9 cellular contexts compared by ENCODE assay signal in the genomic region with DNA sequence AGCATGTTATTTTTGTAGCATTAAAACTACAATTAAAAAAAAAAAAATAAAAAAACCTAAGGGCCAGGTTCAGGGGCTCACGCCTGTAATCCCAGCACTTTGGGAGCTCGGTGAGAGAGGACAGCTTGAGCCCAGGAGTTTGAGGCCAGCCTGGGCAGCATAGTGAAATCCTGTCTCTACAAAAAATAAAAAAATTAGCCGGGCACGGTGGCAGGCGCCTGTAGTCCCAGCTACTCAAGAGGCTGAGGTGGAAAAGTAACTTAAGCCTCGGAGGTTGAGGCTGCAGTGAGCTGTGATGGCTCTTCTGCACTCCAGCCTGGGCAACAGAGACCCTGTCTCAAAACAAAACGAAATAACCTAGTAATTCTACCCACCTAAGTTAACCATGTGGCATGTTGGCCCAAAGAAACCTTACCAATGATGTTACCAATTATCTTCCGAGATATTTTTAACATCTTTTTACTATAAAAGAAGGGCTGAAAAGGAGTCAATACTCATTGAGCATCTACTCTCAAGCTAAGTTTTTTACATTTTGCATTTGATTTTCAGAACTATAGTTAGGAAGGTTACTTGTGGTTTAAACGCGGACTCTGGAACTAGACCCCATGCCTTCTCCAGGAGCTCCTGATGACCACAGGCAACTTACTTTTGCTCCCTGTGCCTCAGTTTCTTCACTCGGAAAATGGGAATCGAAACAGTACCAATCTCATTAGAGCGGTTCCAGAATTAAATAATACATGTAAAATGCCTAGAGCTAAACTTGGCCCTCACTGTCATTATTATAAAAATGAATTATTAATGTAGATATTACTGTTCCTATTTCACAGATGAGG. TPM values are rescaled to one million over a fixed set of nuclear protein-coding genes. Genes with fewer than 3 reads are reported as not detected.
DNase-seq lines count a peak whose midpoint lies in the region; ATAC-seq, FAIRE-seq and TF ChIP-seq lines count a peak whose summit lies in the region.
"Had no signal": no experiment of that assay in that cellular context is flagged by ENCODE, and none has a peak within 500 bp of the region (broad histone marks: within the 10 kb centered on the region; RNA-seq: fewer than 3 reads in every experiment).

No MANE protein-coding gene starts in this region.

- intact Hi-C loops in cardiac septum (cut with DNase I) = loop anchor here (5.0 kb wide), 1 partner anchor 579 kb away; no protein-coding TSS in a partner anchor
- intact Hi-C loops in GM12878 (cut with micrococcal nuclease; ENCODE audit: unreplicated experiment) = no loop called here

- H3K9me3 ChIP-seq in cardiac muscle cell (ENCODE audit: low read depth) (no peaks in the 10 kb centered on the region), GM12878 (replicated peaks; ENCODE audit: control insufficient read depth, insufficient read depth, low read length) (no peaks in the 10 kb centered on the region), lung (ENCODE audit: control insufficient read depth in 2 of 2, insufficient read depth in 1 of 2, low read length in 1 of 2) (no peaks in the 10 kb centered on the region)

- H3K79me2 ChIP-seq in GM12878 (ENCODE audit: control insufficient read depth, insufficient read depth, low read length) = peaks cover 42% of the 10 kb centered on the region

- H3K27me3 ChIP-seq in cardiac muscle cell (no peaks in the 10 kb centered on the region), GM12878 (replicated peaks in 1 of 2; ENCODE audit: control insufficient read depth in 2 of 2, insufficient read depth in 2 of 2, low read length in 1 of 2) (no peaks in the 10 kb centered on the region), lung (ENCODE audit: control insufficient read depth, insufficient read depth) (no peaks in the 10 kb centered on the region)

- TF ChIP-seq CTCF in cardiac muscle cell (IDR thresholded peaks at IDR 0.05; ENCODE audit: low read depth, low read length) (no peak), GM12878 (IDR thresholded peaks at IDR 0.05 in 2 of 3, conservative IDR thresholded peaks at IDR 0.05 in 1 of 3; ENCODE audit: control insufficient read depth in 2 of 3, extremely low read depth in 1 of 3, insufficient read depth in 1 of 3, low read depth in 3 of 3, low read length in 3 of 3) (no peak), lung (IDR thresholded peaks at IDR 0.05; ENCODE audit: control extremely low read depth, extremely low read depth) (no peak)

- FAIRE-seq in GM12878 (lab: Jason Lieb, UNC) = no peak
- FAIRE-seq: TTC549 had no signal

- H3K27ac ChIP-seq in cardiac muscle cell = peak overlapping the region; percentile 13
- H3K27ac ChIP-seq in GM12878 (ENCODE audit: control insufficient read depth, insufficient read depth) = peak overlapping the region; percentile 22
- H3K27ac ChIP-seq in lung (ENCODE audit: low read depth in 1 of 2, low read length in 1 of 2) = peak overlapping the region; percentile 79 to 100
- H3K27ac ChIP-seq in urinary bladder (ENCODE audit: low read depth) = no peak overlapping the region

- 54% methylated on average over 13 of the region's 13 CpGs for WGBS in GM12878 (ENCODE audit: insufficient coverage, insufficient replicate concordance, low lambda C conversion rate, missing lambda C conversion rate)
- WGBS in lung, 2 donors = 27 to 54% methylated on average over 13 of the region's 13 CpGs
- WGBS in urinary bladder = 15% methylated on average over 13 of the region's 13 CpGs

- no peak for TF ChIP-seq EP300 in GM12878 (IDR thresholded peaks at IDR 0.05; ENCODE audit: borderline replicate concordance in 1 of 2, control insufficient read depth in 1 of 2, low read depth in 2 of 2, low read length in 2 of 2)

- no peak for TF ChIP-seq RAD21 in GM12878 (IDR thresholded peaks at IDR 0.05; ENCODE audit: insufficient read depth, low read depth, low read length)

- peak overlapping the region; percentile 68 for H3K9ac ChIP-seq in GM12878 (ENCODE audit: control insufficient read depth, insufficient read depth, low read length)

- H2AFZ ChIP-seq in GM12878 (ENCODE audit: control insufficient read depth, low read depth, low read length) = peak overlapping the region; percentile 81

- POLR2A ChIA-PET in GM12878 (lab: Charles Lee) = interaction anchor here (0.7 kb wide), 1 partner anchor 15 kb away, joined by 3 read pairs; no protein-coding TSS in a partner anchor

- no peaks in the 10 kb centered on the region for H4K20me1 ChIP-seq in GM12878 (ENCODE audit: control insufficient read depth, insufficient read depth)

- H3K4me1 ChIP-seq in cardiac muscle cell (ENCODE audit: low read depth) = peaks cover 43% of the 10 kb centered on the region
- peaks cover 16% of the 10 kb centered on the region for H3K4me1 ChIP-seq in GM12878 (ENCODE audit: control insufficient read depth, insufficient read depth, low read length)
- H3K4me1 ChIP-seq in lung (ENCODE audit: control insufficient read depth in 2 of 2, insufficient read depth in 2 of 2, low read length in 2 of 2) = peaks cover 6 to 12% of the 10 kb centered on the region in 2 donors
- no peaks in the 10 kb centered on the region for H3K4me1 ChIP-seq in urinary bladder (ENCODE audit: insufficient read depth)

- ATAC-seq in GM12878 (no peak), lung (ENCODE audit: insufficient read depth, low FRiP score) (no peak), GM19395 (IDR thresholded peaks at IDR 0.05; ENCODE audit: unreplicated experiment) (no peak)

- SMC1A ChIA-PET in GM12878 (lab: Charles Lee; ENCODE audit: uncharacterized antibody, unreplicated experiment) = interaction anchor here (0.6 to 1.4 kb wide), 2 partner anchors 53 to 108 kb away, joined by 3 to 6 read pairs; no protein-coding TSS in a partner anchor

- TF ChIP-seq POLR2A in GM12878 (IDR thresholded peaks at IDR 0.05; ENCODE audit: low read depth, low read length) = no peak

- BruUV-seq in GM12878 (replicated peaks; lab: Mats Ljungman, UMichigan) = no TSS peak

- DNase-seq in cardiac muscle cell (ENCODE audit: low read depth in 1 of 2, low spot score in 1 of 2) (no peak), cardiac septum (ENCODE audit: low spot score) (no peak), GM12878 (ENCODE audit: low read depth, low spot score) (no peak), lung (ENCODE audit: low spot score) (no peak), iPS-NIHi11 (ENCODE audit: low spot score) (no peak), cerebellum (ENCODE audit: low spot score) (no peak)

- H3K36me3 ChIP-seq in cardiac muscle cell (no peaks in the 10 kb centered on the region), GM12878 (ENCODE audit: control insufficient read depth in 2 of 2, insufficient read depth in 2 of 2, low read length in 1 of 2) (no peaks in the 10 kb centered on the region), lung (ENCODE audit: control insufficient read depth in 2 of 2, insufficient read depth in 2 of 2, low read length in 2 of 2) (peaks cover 0 to 1% of the 10 kb centered on the region in 2 donors), urinary bladder (ENCODE audit: insufficient read depth) (no peaks in the 10 kb centered on the region)

- in situ Hi-C loops in GM12878 (cut with MboI) = no loop called here

- RAD21 ChIA-PET in GM12878 (lab: Charles Lee; ENCODE audit: unreplicated experiment) = no interaction called here

- CTCF ChIA-PET in GM12878 (lab: Yijun Ruan, JAX) = interaction anchor here (0.9 to 1.5 kb wide), 2 partner anchors 25 to 32 kb away, joined by 3 to 4 read pairs; no protein-coding TSS in a partner anchor

- H3K4me2 ChIP-seq in GM12878 (ENCODE audit: control insufficient read depth, insufficient read depth) = peak overlapping the region; percentile 92

- H3K4me3 ChIP-seq in cardiac muscle cell (peak overlapping the region; percentile 95), GM12878 (peak overlapping the region; percentile 80), lung (peak overlapping the region; percentile 45), urinary bladder (ENCODE audit: low read depth, low read length) (peak overlapping the region; percentile 100)

TF ChIP-seq in GM12878, 131 proteins besides CTCF, POLR2A, EP300 and RAD21:
- TF ChIP-seq MTA3 (IDR thresholded peaks at IDR 0.05; ENCODE audit: borderline replicate concordance, low read length) = no peak
TF ChIP-seq in GM12878: peak in this region for 0.

RNA-seq across cellular contexts. Expression of a gene that starts 1.4 kb away (rescaled TPM):
- total RNA-seq in cardiac muscle cell (490 and 576 TPM in 2 replicates), cardiac septum (715 TPM), GM12878 (2014; rRNA removed) (7.9 and 10.1 TPM in 2 replicates), GM12878 (2014; rRNA removed; fragmentation: Illumina TruSeq; extraction: Trizol) (10.7 and 11.0 TPM in 2 replicates), GM12878 (2021) (9.8 and 11.4 TPM in 2 replicates), lung (100 to 1,000 TPM; 375 to 445 TPM), urinary bladder (1,010 TPM), cerebellum (82.6 TPM)
- polyA plus RNA-seq in cardiac muscle cell (321 and 326 TPM in 2 replicates), GM12878 (2011; rRNA removed) (20.7 and 33.0 TPM in 2 replicates), GM12878 (2014; fragmentation: Illumina TruSeq; extraction: Trizol) (9.7 and 12.6 TPM in 2 replicates), GM12878 (2014; fragmentation: Nextera tagmentation; extraction: Ambion mirVana) (1 to 10 TPM; 2.8 to 3.4 TPM), GM12878 (2014; rRNA removed) (7.9 and 8.2 TPM in 2 replicates), GM12878 (2016; fragmentation: Nextera tagmentation; extraction: Ambion mirVana) (10 to 100 TPM; 15.5 to 16.5 TPM), lung (100 to 1,000 TPM; 105 to 291 TPM), urinary bladder (527 TPM)
- total RNA-seq in GM12878 (2013; cell fraction: nucleolus; rRNA removed) = 60.5 and 61.3 TPM in 2 replicates
- polyA plus RNA-seq in GM12878 (2011; ENCODE audit: low read depth) = 24.4 TPM
- 6.1 and 8.3 TPM in 2 replicates for polyA plus RNA-seq in GM12878 (2011; cell fraction: cytosol; rRNA removed)
- polyA plus RNA-seq in GM12878 (2011; cell fraction: nucleus; rRNA removed) = 5.3 and 7.0 TPM in 2 replicates
- polyA plus RNA-seq in GM12878 (2012) = 35.8 and 40.1 TPM in 2 replicates
- 8.3 and 15.9 TPM in 2 replicates for polyA minus RNA-seq in GM12878 (2011; rRNA and poly(A)+ RNA removed)
- 30.9 and 57.1 TPM in 2 replicates for polyA minus RNA-seq in GM12878 (2011; cell fraction: cytosol; rRNA and poly(A)+ RNA removed)
- 5.3 and 10.5 TPM in 2 replicates for polyA minus RNA-seq in GM12878 (2011; cell fraction: nucleus; rRNA and poly(A)+ RNA removed)

Comparison
In these comparisons a context has a peak if more than half of its experiments do, and no peak if none do; other contexts are left out.
1. H3K4me3 ChIP-seq: peak in every context shown above with its lines; median percentile 100 in urinary bladder; 95 in cardiac muscle cell; 80 in GM12878; 45 in lung.